Comparison of ENCODE assay signal across 2 cellular contexts in the genomic region with DNA sequence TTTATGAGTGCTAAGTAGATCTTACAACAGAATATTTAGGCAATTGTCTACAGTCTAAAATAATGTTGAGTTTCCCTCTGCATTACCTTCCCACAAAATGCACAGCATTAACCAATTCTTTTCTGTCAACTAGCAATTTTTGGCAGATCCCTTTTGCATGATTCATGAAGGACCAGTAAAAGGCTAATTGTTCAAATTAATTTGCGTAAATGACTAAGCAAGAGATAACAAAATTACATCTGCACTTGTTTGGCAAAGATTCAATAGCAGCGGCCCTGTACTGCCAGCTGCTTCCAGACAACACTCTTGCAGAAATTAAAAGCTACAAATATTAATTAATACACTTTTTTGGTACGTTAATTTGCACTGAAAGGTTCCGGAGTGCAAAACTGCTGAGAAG.
TF ChIP-seq lines count a peak whose summit lies in the region.

No MANE protein-coding gene starts in this region.

TF ChIP-seq in SK-N-SH treated with all-trans-retinoic acid at 6 μM for 48 hours, 23 proteins besides CTCF, POLR2A, EP300 and RAD21:
- TF ChIP-seq PPARA (CRISPR knock-in tag; IDR thresholded peaks at IDR 0.05; ENCODE audit: borderline replicate concordance) (no peak), ZC3H10 (CRISPR knock-in tag; IDR thresholded peaks at IDR 0.05) (0 out of 2 replicates have a peak, but pooled peaks have one; percentile 20)

TF ChIP-seq in SK-N-SH, 30 proteins besides CTCF, POLR2A, EP300 and RAD21:
- TF ChIP-seq TAF1 (IDR thresholded peaks at IDR 0.05; ENCODE audit: borderline replicate concordance, low read depth, low read length) = no peak
- TF ChIP-seq, protein P1, sequence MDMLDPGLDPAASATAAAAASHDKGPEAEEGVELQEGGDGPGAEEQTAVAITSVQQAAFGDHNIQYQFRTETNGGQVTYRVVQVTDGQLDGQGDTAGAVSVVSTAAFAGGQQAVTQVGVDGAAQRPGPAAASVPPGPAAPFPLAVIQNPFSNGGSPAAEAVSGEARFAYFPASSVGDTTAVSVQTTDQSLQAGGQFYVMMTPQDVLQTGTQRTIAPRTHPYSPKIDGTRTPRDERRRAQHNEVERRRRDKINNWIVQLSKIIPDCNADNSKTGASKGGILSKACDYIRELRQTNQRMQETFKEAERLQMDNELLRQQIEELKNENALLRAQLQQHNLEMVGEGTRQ (IDR thresholded peaks at IDR 0.05; ENCODE audit: borderline replicate concordance, low read depth, low read length) = no peak
- TF ChIP-seq SMC3 (IDR thresholded peaks at IDR 0.05; ENCODE audit: low read depth, low read length) = no peak
- TF ChIP-seq, protein P2, sequence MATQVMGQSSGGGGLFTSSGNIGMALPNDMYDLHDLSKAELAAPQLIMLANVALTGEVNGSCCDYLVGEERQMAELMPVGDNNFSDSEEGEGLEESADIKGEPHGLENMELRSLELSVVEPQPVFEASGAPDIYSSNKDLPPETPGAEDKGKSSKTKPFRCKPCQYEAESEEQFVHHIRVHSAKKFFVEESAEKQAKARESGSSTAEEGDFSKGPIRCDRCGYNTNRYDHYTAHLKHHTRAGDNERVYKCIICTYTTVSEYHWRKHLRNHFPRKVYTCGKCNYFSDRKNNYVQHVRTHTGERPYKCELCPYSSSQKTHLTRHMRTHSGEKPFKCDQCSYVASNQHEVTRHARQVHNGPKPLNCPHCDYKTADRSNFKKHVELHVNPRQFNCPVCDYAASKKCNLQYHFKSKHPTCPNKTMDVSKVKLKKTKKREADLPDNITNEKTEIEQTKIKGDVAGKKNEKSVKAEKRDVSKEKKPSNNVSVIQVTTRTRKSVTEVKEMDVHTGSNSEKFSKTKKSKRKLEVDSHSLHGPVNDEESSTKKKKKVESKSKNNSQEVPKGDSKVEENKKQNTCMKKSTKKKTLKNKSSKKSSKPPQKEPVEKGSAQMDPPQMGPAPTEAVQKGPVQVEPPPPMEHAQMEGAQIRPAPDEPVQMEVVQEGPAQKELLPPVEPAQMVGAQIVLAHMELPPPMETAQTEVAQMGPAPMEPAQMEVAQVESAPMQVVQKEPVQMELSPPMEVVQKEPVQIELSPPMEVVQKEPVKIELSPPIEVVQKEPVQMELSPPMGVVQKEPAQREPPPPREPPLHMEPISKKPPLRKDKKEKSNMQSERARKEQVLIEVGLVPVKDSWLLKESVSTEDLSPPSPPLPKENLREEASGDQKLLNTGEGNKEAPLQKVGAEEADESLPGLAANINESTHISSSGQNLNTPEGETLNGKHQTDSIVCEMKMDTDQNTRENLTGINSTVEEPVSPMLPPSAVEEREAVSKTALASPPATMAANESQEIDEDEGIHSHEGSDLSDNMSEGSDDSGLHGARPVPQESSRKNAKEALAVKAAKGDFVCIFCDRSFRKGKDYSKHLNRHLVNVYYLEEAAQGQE (IDR thresholded peaks at IDR 0.05; ENCODE audit: low read depth, low read length) = no peak
